10 cellular contexts compared by ENCODE assay signal in genomic region chr9:124045076-124045829, GRCh38. TPM values are rescaled to one million over a fixed set of nuclear protein-coding genes. Genes with fewer than 3 reads are reported as not detected.
DNase-seq lines count a peak whose midpoint lies in the region; ATAC-seq and TF ChIP-seq lines count a peak whose summit lies in the region.
"Had no signal": no experiment of that assay in that cellular context is flagged by ENCODE, and none has a peak within 500 bp of the region (broad histone marks: within the 10 kb centered on the region; RNA-seq: fewer than 3 reads in every experiment).

No MANE protein-coding gene starts in this region.

- H4K20me1 ChIP-seq in hepatocyte (ENCODE audit: insufficient read depth, poor library complexity, severe bottlenecking): no peaks in the 10 kb centered on the region

- no peak overlapping the region for H3K4me3 Mint-ChIP-seq in activated naive CD8-positive, alpha-beta T cell treated with anti-CD3 and anti-CD28 coated beads, Interleukin-2, amount 10 ng/mL, durations not matched to agents 7 days and 5 days
- no peak overlapping the region for H3K4me3 Mint-ChIP-seq in immature natural killer cell
- H3K4me3 Mint-ChIP-seq: neural crest cell had no signal

- TF ChIP-seq CTCF in hepatocyte (IDR thresholded peaks at IDR 0.05; ENCODE audit: poor library complexity): no peak

- H3K27ac Mint-ChIP-seq in activated naive CD8-positive, alpha-beta T cell treated with anti-CD3 and anti-CD28 coated beads, Interleukin-2, amount 10 ng/mL, durations not matched to agents 7 days and 5 days: no peak overlapping the region
- H3K27ac Mint-ChIP-seq in immature natural killer cell: no peak overlapping the region

- peaks cover 11% of the 10 kb centered on the region for H3K4me1 ChIP-seq in hepatocyte (ENCODE audit: insufficient read depth)

- peak overlapping the region; percentile 94 for H3K4me2 ChIP-seq in hepatocyte

- H3K9me2 ChIP-seq in hepatocyte (replicated peaks; ENCODE audit: insufficient read depth): no peaks in the 10 kb centered on the region

- peaks cover 64% of the 10 kb centered on the region for H3K27me3 ChIP-seq in hepatocyte

- no peak for TF ChIP-seq POLR2A in GM18505 (IDR thresholded peaks at IDR 0.05; ENCODE audit: borderline replicate concordance, extremely low read depth, insufficient read depth, insufficient read length)

- WGBS in hepatocyte (ENCODE audit: low lambda C conversion rate, missing lambda C conversion rate): 17% methylated on average over 37 of the region's 49 CpGs

- H3K27ac ChIP-seq in hepatocyte: no peak overlapping the region

- peaks cover 6% of the 10 kb centered on the region for H3K4me1 Mint-ChIP-seq in activated naive CD8-positive, alpha-beta T cell treated with anti-CD3 and anti-CD28 coated beads, Interleukin-2, amount 10 ng/mL, durations not matched to agents 7 days and 5 days
- peaks cover 11 to 12% of the 10 kb centered on the region in 2 donors for H3K4me1 Mint-ChIP-seq in immature natural killer cell

- peak; percentile 24 for ATAC-seq in activated naive CD8-positive, alpha-beta T cell treated with anti-CD3 and anti-CD28 coated beads, Interleukin-2, amount 10 ng/mL, durations not matched to agents 7 days and 5 days (ENCODE audit: low read depth)
- ATAC-seq in HG03045 (IDR thresholded peaks at IDR 0.05; ENCODE audit: unreplicated experiment) (no peak), GM18505 (IDR thresholded peaks at IDR 0.05; ENCODE audit: unreplicated experiment) (no peak)

- H3K4me3 ChIP-seq in hepatocyte: no peak overlapping the region

- no peaks in the 10 kb centered on the region for H3K36me3 ChIP-seq in hepatocyte (replicated peaks; ENCODE audit: insufficient read depth, low read depth)

- H3K36me3 Mint-ChIP-seq in activated naive CD8-positive, alpha-beta T cell treated with anti-CD3 and anti-CD28 coated beads, Interleukin-2, amount 10 ng/mL, durations not matched to agents 7 days and 5 days: no peaks in the 10 kb centered on the region
- H3K36me3 Mint-ChIP-seq in immature natural killer cell: peaks cover 0 to 4% (median 0%) of the 10 kb centered on the region in 3 donors

- peak; percentile 18 for DNase-seq in DMS79 treated with DMSO at 0.1 percent for 48 hours (lab: John Stamatoyannopoulos, UW)
- DNase-seq in DMS79 (lab: John Stamatoyannopoulos, UW): no peak
- DNase-seq in activated naive CD8-positive, alpha-beta T cell treated with anti-CD3 and anti-CD28 coated beads, Interleukin-2, amount 10 ng/mL, durations not matched to agents 7 days and 5 days: no peak
- peak; percentile 71 for DNase-seq in hepatocyte (ENCODE audit: low spot score)
- DNase-seq in stimulated activated CD8-positive, alpha-beta memory T cell treated with anti-CD3 and anti-CD28 coated beads, Interleukin-4, amount 100 ng/mL, for 48 hours: peak; percentile 37
- DNase-seq in immature natural killer cell: no peak
- DNase-seq: activated CD8-positive, alpha-beta memory T cell treated with anti-CD3 and anti-CD28 coated beads, Interleukin-2, amount 50 U/mL, for 4 hours had no signal

- H3K79me2 ChIP-seq in hepatocyte: no peaks in the 10 kb centered on the region

- H3K9me3 Mint-ChIP-seq in activated naive CD8-positive, alpha-beta T cell treated with anti-CD3 and anti-CD28 coated beads, Interleukin-2, amount 10 ng/mL, durations not matched to agents 7 days and 5 days: no peaks in the 10 kb centered on the region
- no peaks in the 10 kb centered on the region for H3K9me3 Mint-ChIP-seq in immature natural killer cell
- H3K9me3 Mint-ChIP-seq: neural crest cell had no signal

- peaks cover 74% of the 10 kb centered on the region for H3K27me3 Mint-ChIP-seq in activated naive CD8-positive, alpha-beta T cell treated with anti-CD3 and anti-CD28 coated beads, Interleukin-2, amount 10 ng/mL, durations not matched to agents 7 days and 5 days
- H3K27me3 Mint-ChIP-seq in immature natural killer cell (ENCODE audit: low read depth in 3 of 3): peaks cover 9 to 35% (median 13%) of the 10 kb centered on the region in 3 donors

- POLR2A ChIA-PET in activated naive CD8-positive, alpha-beta T cell treated with anti-CD3 and anti-CD28 coated beads, Interleukin-2, amount 10 ng/mL, durations not matched to agents 7 days and 5 days (lab: Charles Lee): no interaction called here

- peak overlapping the region; percentile 50 for H2AFZ ChIP-seq in hepatocyte

- no peaks in the 10 kb centered on the region for H3K9me3 ChIP-seq in hepatocyte (ENCODE audit: low read depth)

RNA-seq across cellular contexts. Expression of gene LHX2, which starts 33.7 kb away (rescaled TPM):
- not detected for total RNA-seq in activated naive CD8-positive, alpha-beta T cell treated with anti-CD3 and anti-CD28 coated beads, Interleukin-2, amount 10 ng/mL, durations not matched to agents 7 days and 5 days
- not detected in 2 replicates for total RNA-seq in hepatocyte
- polyA plus RNA-seq in hepatocyte (0.19 TPM in 1 of 2 replicates, not detected in the other), immature natural killer cell (not detected)

Comparison
In these comparisons a context has a peak if more than half of its experiments do, and no peak if none do; other contexts are left out.
1. DNase-seq: peak in DMS79 treated with DMSO at 0.1 percent for 48 hours (single experiment), hepatocyte (single experiment) and stimulated activated CD8-positive, alpha-beta memory T cell treated with anti-CD3 and anti-CD28 coated beads, Interleukin-4, amount 100 ng/mL, for 48 hours (single experiment); none in DMS79 (single experiment), activated naive CD8-positive, alpha-beta T cell treated with anti-CD3 and anti-CD28 coated beads, Interleukin-2, amount 10 ng/mL, durations not matched to agents 7 days and 5 days (single experiment) and immature natural killer cell (0 of 3).